Comparison of ENCODE assay signal across 29 cellular contexts in the genomic region with DNA sequence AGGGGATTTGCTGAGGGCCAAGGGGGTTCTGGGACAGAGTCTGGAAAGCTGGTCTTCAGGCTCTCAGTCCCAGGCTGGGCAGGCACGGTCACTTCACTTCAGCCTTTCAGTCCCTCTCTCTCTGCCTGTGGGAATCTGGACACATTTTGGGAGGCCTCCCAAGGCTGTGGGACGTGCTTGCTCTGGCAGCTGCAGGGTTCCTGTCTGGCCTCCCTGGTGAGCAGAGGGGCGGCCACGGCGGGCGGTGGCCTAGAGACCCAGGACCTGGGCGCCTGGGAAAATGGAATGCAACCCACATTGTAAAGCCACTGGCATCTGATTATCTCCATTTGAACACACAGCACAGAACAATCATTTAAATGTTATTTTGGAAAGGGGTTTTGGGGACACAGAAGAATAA. TPM values are rescaled to one million over a fixed set of nuclear protein-coding genes. Genes with fewer than 3 reads are reported as not detected.
DNase-seq lines count a peak whose midpoint lies in the region; ATAC-seq, FAIRE-seq and TF ChIP-seq lines count a peak whose summit lies in the region.
"Had no signal": no experiment of that assay in that cellular context is flagged by ENCODE, and none has a peak within 500 bp of the region (broad histone marks: within the 10 kb centered on the region; RNA-seq: fewer than 3 reads in every experiment).

No MANE protein-coding gene starts in this region.

- peaks cover 0 to 10% (median 6%) of the 10 kb centered on the region in 4 experiments; a peak in 2 of 7 replicates for H3K4me1 ChIP-seq in H1 (replicated peaks in 1 of 4; ENCODE audit: control insufficient read depth in 3 of 4, insufficient read depth in 4 of 4, low read length in 3 of 4)
- H3K4me1 ChIP-seq: A549 had no signal

- TF ChIP-seq EP300 in H1 (IDR thresholded peaks at IDR 0.05; ENCODE audit: borderline replicate concordance in 1 of 2, low read depth in 2 of 2, low read length in 2 of 2): no peak

- no peaks in the 10 kb centered on the region for H3K36me3 ChIP-seq in H1 (ENCODE audit: control insufficient read depth in 2 of 4, insufficient read depth in 4 of 4, low read length in 3 of 4)

- H3K79me1 ChIP-seq in H1 (ENCODE audit: low read depth, low read length): no peaks in the 10 kb centered on the region

- no peak for DNase-seq in stimulated activated naive CD8-positive, alpha-beta T cell treated with anti-CD3 and anti-CD28 coated beads, Interleukin-15, amount 100 ng/mL, for 72 hours
- no peak for DNase-seq in stimulated activated naive CD8-positive, alpha-beta T cell treated with anti-CD3 and anti-CD28 coated beads, Interleukin-15, Interleukin-2, amounts not matched to agents 100 U/mL and 50 U/mL, for 24 hours
- DNase-seq in H1 (ENCODE audit: low read depth in 1 of 2, low spot score in 2 of 2) (no peak), osteocyte (ENCODE audit: extremely low spot score, unreplicated experiment) (no peak), NOMO-1 treated with dmso at 0.1 percent for 144 hours (lab: John Stamatoyannopoulos, UW; ENCODE audit: unreplicated experiment) (no peak)
- DNase-seq in activated CD4-positive, alpha-beta T cell treated with anti-CD3 and anti-CD28 coated beads for 1 hour: no peak
- DNase-seq: activated CD4-positive, alpha-beta memory T cell treated with anti-CD3 and anti-CD28 coated beads for 36 hours; activated CD8-positive, alpha-beta memory T cell treated with anti-CD3 and anti-CD28 coated beads, Interleukin-2, amount 50 U/mL, for 48 hours; effector CD8-positive, alpha-beta T cell; erythroblast; foreskin fibroblast; H9; left colon; naive thymus-derived CD4-positive, alpha-beta T cell; NCI-H1105; NCI-H2081; NCI-H345; NCI-H774; right lobe of liver; RPMI8226; SK-N-SH had no signal

- TF ChIP-seq RAD21 in H1 (IDR thresholded peaks at IDR 0.05 in 1 of 2, conservative IDR thresholded peaks at IDR 0.05 in 1 of 2; ENCODE audit: low read depth in 2 of 2, low read length in 2 of 2): no peak

- peaks cover 0 to 4% of the 10 kb centered on the region in 2 experiments for H4K20me1 ChIP-seq in H1 (replicated peaks in 1 of 2; ENCODE audit: control insufficient read depth in 1 of 2, insufficient read depth in 2 of 2, low read length in 2 of 2)

- H2AFZ ChIP-seq in H1 (ENCODE audit: low read length): no peak overlapping the region

- H3K9ac ChIP-seq in H1 (replicated peaks in 1 of 4; ENCODE audit: extremely low read depth in 1 of 4, low read depth in 3 of 4, low read length in 3 of 4): no peak overlapping the region
- H3K9ac ChIP-seq: SK-N-SH had no signal

- peaks cover 8% of the 10 kb centered on the region for H3K36me3 Mint-ChIP-seq in osteocyte (ENCODE audit: unreplicated experiment)
- H3K36me3 Mint-ChIP-seq: activated naive CD4-positive, alpha-beta T cell treated with anti-CD3 and anti-CD28 coated beads, Interleukin-2, amount 50 U/mL, for 72 hours had no signal

- no peaks in the 10 kb centered on the region for H3K9me3 Mint-ChIP-seq in stimulated activated naive CD8-positive, alpha-beta T cell treated with anti-CD3 and anti-CD28 coated beads, Interleukin-15, amount 100 ng/mL, for 72 hours
- no peaks in the 10 kb centered on the region for H3K9me3 Mint-ChIP-seq in osteocyte (ENCODE audit: unreplicated experiment)
- H3K9me3 Mint-ChIP-seq: activated CD4-positive, alpha-beta memory T cell treated with anti-CD3 and anti-CD28 coated beads for 36 hours; activated naive CD4-positive, alpha-beta T cell treated with anti-CD3 and anti-CD28 coated beads, Interleukin-2, amount 50 U/mL, for 72 hours; activated T-helper 17 cell treated with anti-CD3 and anti-CD28 coated beads, Interleukin-2, amount 50 U/mL, for 72 hours; H9; naive thymus-derived CD4-positive, alpha-beta T cell had no signal

- no peak overlapping the region for H3K14ac ChIP-seq in H1 (ENCODE audit: insufficient read length)

- H3K23me2 ChIP-seq in H1 (ENCODE audit: low read depth, low read length): no peaks in the 10 kb centered on the region

- FAIRE-seq in H1 (lab: Jason Lieb, UNC): no peak
- FAIRE-seq: A549, astrocyte, urothelium cell line had no signal

- TF ChIP-seq CTCF in H1 (IDR thresholded peaks at IDR 0.05; ENCODE audit: control extremely low read depth in 1 of 3, insufficient read depth in 1 of 3, low read depth in 1 of 3, low read length in 3 of 3) (no peak), osteocyte (IDR thresholded peaks at IDR 0.05) (no peak)

- no peak overlapping the region for H2BK20ac ChIP-seq in H1 (ENCODE audit: low read length)

- H3K4me2 ChIP-seq in H1 (ENCODE audit: insufficient read depth in 1 of 2, low read depth in 2 of 2, low read length in 2 of 2): no peak overlapping the region
- H3K4me2 ChIP-seq: A549, SK-N-SH had no signal

- no peak overlapping the region for H2BK5ac ChIP-seq in H1 (ENCODE audit: low read depth, low read length)

- H2AK5ac ChIP-seq in H1 (ENCODE audit: low read depth, low read length): no peak overlapping the region

- no peaks in the 10 kb centered on the region for H3K27me3 ChIP-seq in H1 (replicated peaks in 1 of 4; ENCODE audit: control insufficient read depth in 3 of 4, extremely low read depth in 1 of 4, insufficient read depth in 3 of 4, low read length in 3 of 4)
- H3K27me3 ChIP-seq: right lobe of liver had no signal

- no peak overlapping the region for H3K4me3 Mint-ChIP-seq in stimulated activated naive CD8-positive, alpha-beta T cell treated with anti-CD3 and anti-CD28 coated beads, Interleukin-15, amount 100 ng/mL, for 72 hours
- no peak overlapping the region for H3K4me3 Mint-ChIP-seq in osteocyte (ENCODE audit: unreplicated experiment)
- H3K4me3 Mint-ChIP-seq: activated CD4-positive, alpha-beta memory T cell treated with anti-CD3 and anti-CD28 coated beads for 36 hours; activated T-helper 17 cell treated with anti-CD3 and anti-CD28 coated beads, Interleukin-2, amount 50 U/mL, for 72 hours; B cell; H9; naive thymus-derived CD4-positive, alpha-beta T cell had no signal

- H3K4me3 ChIP-seq in H1 (ENCODE audit: extremely low read depth in 1 of 4, insufficient read depth in 2 of 4, low read depth in 3 of 4, low read length in 4 of 4): no peak overlapping the region
- H3K4me3 ChIP-seq: A549, right lobe of liver had no signal

- no peaks in the 10 kb centered on the region for H3K27me3 Mint-ChIP-seq in stimulated activated naive CD8-positive, alpha-beta T cell treated with anti-CD3 and anti-CD28 coated beads, Interleukin-15, amount 100 ng/mL, for 72 hours
- no peaks in the 10 kb centered on the region for H3K27me3 Mint-ChIP-seq in osteocyte (ENCODE audit: unreplicated experiment)
- H3K27me3 Mint-ChIP-seq: B cell had no signal

- peak overlapping the region; percentile 42 to 81 for H3K27ac Mint-ChIP-seq in stimulated activated naive CD8-positive, alpha-beta T cell treated with anti-CD3 and anti-CD28 coated beads, Interleukin-15, amount 100 ng/mL, for 72 hours
- H3K27ac Mint-ChIP-seq in osteocyte (ENCODE audit: unreplicated experiment): peak overlapping the region; percentile 10
- H3K27ac Mint-ChIP-seq: activated CD4-positive, alpha-beta memory T cell treated with anti-CD3 and anti-CD28 coated beads for 36 hours; activated T-helper 17 cell treated with anti-CD3 and anti-CD28 coated beads, Interleukin-2, amount 50 U/mL, for 72 hours had no signal

- H3K4ac ChIP-seq in H1 (replicated peaks; ENCODE audit: insufficient read length, low read depth, low read length): no peak overlapping the region

- CTCF ChIA-PET in H1 (lab: Charles Lee; ENCODE audit: partially characterized antibody): interaction anchor here (0.5 to 9.1 kb wide), 6 partner anchors 9 to 371 kb away, joined by 3 to 165 read pairs (median 4); no protein-coding TSS in a partner anchor

- H2BK15ac ChIP-seq in H1 (ENCODE audit: low read length): no peak overlapping the region

- no peaks in the 10 kb centered on the region for H3K79me2 ChIP-seq in H1 (ENCODE audit: control insufficient read depth in 1 of 2, insufficient read depth in 2 of 2, low read length in 2 of 2)

- no peaks in the 10 kb centered on the region for H3K9me3 ChIP-seq in H1 (ENCODE audit: insufficient read depth in 2 of 2, low read depth in 1 of 2, low read length in 1 of 2)
- H3K9me3 ChIP-seq: A549, right lobe of liver, SK-N-SH had no signal

- no peak for ATAC-seq in stimulated activated naive CD8-positive, alpha-beta T cell treated with anti-CD3 and anti-CD28 coated beads, Interleukin-15, amount 100 ng/mL, for 72 hours
- ATAC-seq in stimulated activated naive CD8-positive, alpha-beta T cell treated with anti-CD3 and anti-CD28 coated beads, Interleukin-15, Interleukin-2, amounts not matched to agents 100 U/mL and 50 U/mL, for 24 hours: no peak
- no peak for ATAC-seq in HG03025 (IDR thresholded peaks at IDR 0.05; ENCODE audit: low FRiP score, unreplicated experiment)
- ATAC-seq in GM21528 (IDR thresholded peaks at IDR 0.05; ENCODE audit: low FRiP score, unreplicated experiment): no peak
- ATAC-seq: A549; activated T-helper 17 cell treated with anti-CD3 and anti-CD28 coated beads, Interleukin-2, amount 50 U/mL, for 72 hours; left colon; naive thymus-derived CD4-positive, alpha-beta T cell had no signal

- no peak overlapping the region for H3K56ac ChIP-seq in H1 (replicated peaks; ENCODE audit: insufficient read length, low read depth, low read length)

- H4K91ac ChIP-seq in H1 (replicated peaks; ENCODE audit: insufficient read length, low read length): no peak overlapping the region

- 0 out of 2 replicates have a peak overlapping the region, but pooled peaks have one; percentile 23 for H4K8ac ChIP-seq in H1 (ENCODE audit: extremely low read depth, insufficient read depth, low read length)

- H3K4me1 Mint-ChIP-seq in stimulated activated naive CD8-positive, alpha-beta T cell treated with anti-CD3 and anti-CD28 coated beads, Interleukin-15, amount 100 ng/mL, for 72 hours: peaks cover 31% of the 10 kb centered on the region
- peaks cover 22% of the 10 kb centered on the region for H3K4me1 Mint-ChIP-seq in osteocyte (ENCODE audit: unreplicated experiment)
- H3K4me1 Mint-ChIP-seq: activated T-helper 17 cell treated with anti-CD3 and anti-CD28 coated beads, Interleukin-2, amount 50 U/mL, for 72 hours had no signal

- H3K27ac ChIP-seq in H1 (ENCODE audit: low read depth, low read length): no peak overlapping the region
- H3K27ac ChIP-seq: A549 had no signal

- no peak overlapping the region for H3K23ac ChIP-seq in H1 (ENCODE audit: insufficient read length)

- no peak overlapping the region for H3K18ac ChIP-seq in H1 (ENCODE audit: extremely low read depth, low read length)

- POLR2A ChIA-PET in H1 (lab: Charles Lee; ENCODE audit: partially characterized antibody): interaction anchor here (1.1 to 4.5 kb wide), 3 partner anchors 11 to 56 kb away, joined by 4 to 18 read pairs (median 8); partner anchors contain the start of gene ALDH2

- 89% methylated on average over 7 of the region's 7 CpGs; no CpG with 5 or more reads in 1 of the 2 experiments for WGBS in H1 (ENCODE audit: extremely low coverage in 1 of 2, insufficient coverage in 1 of 2, insufficient read length in 1 of 2, insufficient replicate concordance in 2 of 2, low coverage in 1 of 2, low lambda C conversion rate in 2 of 2, missing lambda C conversion rate in 1 of 2), 2 experiments

- no peak overlapping the region for H2BK12ac ChIP-seq in H1 (ENCODE audit: low read depth, low read length)

- no peak overlapping the region for H2BK120ac ChIP-seq in H1 (replicated peaks; ENCODE audit: low read depth, low read length)

- H4K5ac ChIP-seq in H1 (ENCODE audit: insufficient read length, low read depth, low read length): no peak overlapping the region

- no peak for TF ChIP-seq POLR2A in H1 (IDR thresholded peaks at IDR 0.05; ENCODE audit: control extremely low read depth in 1 of 2, low read depth in 2 of 2, low read length in 2 of 2)

RNA-seq across cellular contexts. Expression of gene ALDH2, which starts 10.1 kb away (rescaled TPM):
- 40.4 and 43.8 TPM in 2 replicates for total RNA-seq in H1 (2021; fragmentation: NEBNext Ultra II Directional; extraction: Animal tissue kit (Norgen Biotek cat#: 25700))
- 25.4 and 31.3 TPM in 2 replicates for polyA plus RNA-seq in H1 (2011; rRNA removed)
- polyA plus RNA-seq in H1 (2011; cell fraction: cytosol; rRNA removed): 37.7 TPM
- polyA plus RNA-seq in H1 (2011; cell fraction: nucleus; rRNA removed): 41.1 TPM
- 46.3 to 57.1 TPM (median 49.9 TPM) in 4 replicates for polyA plus RNA-seq in H1 (2012, experiment 1 of 2)
- polyA plus RNA-seq in H1 (2012, experiment 2 of 2): 26.2 TPM
- 11.5 TPM for polyA plus RNA-seq in H1 (2013, experiment 1 of 2)
- 11.0 TPM for polyA plus RNA-seq in H1 (2013, experiment 2 of 2)
- 25.8 and 36.1 TPM in 2 replicates for polyA minus RNA-seq in H1 (2011; rRNA and poly(A)+ RNA removed)
- polyA minus RNA-seq in H1 (2011; cell fraction: cytosol; rRNA and poly(A)+ RNA removed): 28.1 TPM
- 13.7 TPM for polyA minus RNA-seq in H1 (2011; cell fraction: nucleus; rRNA and poly(A)+ RNA removed)
- 68.4 and 69.1 TPM in 2 replicates for total RNA-seq in osteocyte
